ENCODE assay signal across 30 cellular contexts in genomic region chr11:947744-948143, GRCh38.
"Had no signal": no experiment of that assay in that cellular context is flagged by ENCODE, and none has a peak within 500 bp of the region (broad histone marks: within the 10 kb centered on the region; RNA-seq: fewer than 3 reads in every experiment).

No MANE protein-coding gene starts in this region.

- H3K4me1 Mint-ChIP-seq: activated naive CD4-positive, alpha-beta T cell treated with anti-CD3 and anti-CD28 coated beads, Interleukin-2, amount 10 ng/mL, durations not matched to agents 7 days and 5 days had no signal

- H3K27ac Mint-ChIP-seq: activated CD4-positive, alpha-beta memory T cell treated with anti-CD3 and anti-CD28 coated beads, Interleukin-2, amount 10 ng/mL, durations not matched to agents 7 days and 5 days; activated CD4-positive, alpha-beta T cell treated with anti-CD3 and anti-CD28 coated beads, Interleukin-2, amount 10 ng/mL, durations not matched to agents 7 days and 5 days; activated naive CD4-positive, alpha-beta T cell treated with anti-CD3 and anti-CD28 coated beads, Interleukin-2, amount 10 ng/mL, durations not matched to agents 7 days and 5 days; activated naive CD4-positive, alpha-beta T cell treated with anti-CD3 and anti-CD28 coated beads, Interleukin-2, amount 50 U/mL, for 72 hours; activated naive CD8-positive, alpha-beta T cell treated with anti-CD3 and anti-CD28 coated beads, Interleukin-2, amount 10 ng/mL, durations not matched to agents 7 days and 5 days; activated T-cell treated with anti-CD3 and anti-CD28 coated beads, Interleukin-2, amount 50 U/mL, for 24 hours; activated T-cell treated with anti-CD3 and anti-CD28 coated beads, Interleukin-2, amount 50 U/mL, for 72 hours; effector memory CD8-positive, alpha-beta T cell; T-helper 17 cell; T-helper 2 cell treated with Interferon-gamma antibody and Interleukin-4, amounts not matched to agents 5 μg/mL and 100 μg/mL, for 36 hours had no signal

- H3K4me3 Mint-ChIP-seq: activated CD4-positive, alpha-beta memory T cell treated with anti-CD3 and anti-CD28 coated beads, Interleukin-2, amount 10 ng/mL, durations not matched to agents 7 days and 5 days; activated CD4-positive, alpha-beta T cell treated with anti-CD3 and anti-CD28 coated beads, Interleukin-2, amount 10 ng/mL, durations not matched to agents 7 days and 5 days; activated naive CD4-positive, alpha-beta T cell treated with anti-CD3 and anti-CD28 coated beads, Interleukin-2, amount 10 ng/mL, durations not matched to agents 7 days and 5 days; activated naive CD8-positive, alpha-beta T cell treated with anti-CD3 and anti-CD28 coated beads, Interleukin-2, amount 10 ng/mL, durations not matched to agents 7 days and 5 days; activated T-cell treated with anti-CD3 and anti-CD28 coated beads, Interleukin-2, amount 50 U/mL, for 24 hours; activated T-cell treated with anti-CD3 and anti-CD28 coated beads, Interleukin-2, amount 50 U/mL, for 72 hours; brain; effector memory CD8-positive, alpha-beta T cell; T-helper 17 cell; T-helper 2 cell treated with Interferon-gamma antibody and Interleukin-4, amounts not matched to agents 5 μg/mL and 100 μg/mL, for 36 hours had no signal

- H3K27me3 Mint-ChIP-seq: activated CD4-positive, alpha-beta memory T cell treated with anti-CD3 and anti-CD28 coated beads, Interleukin-2, amount 10 ng/mL, durations not matched to agents 7 days and 5 days; activated CD4-positive, alpha-beta T cell treated with anti-CD3 and anti-CD28 coated beads, Interleukin-2, amount 10 ng/mL, durations not matched to agents 7 days and 5 days; activated naive CD4-positive, alpha-beta T cell treated with anti-CD3 and anti-CD28 coated beads, Interleukin-2, amount 10 ng/mL, durations not matched to agents 7 days and 5 days; activated naive CD8-positive, alpha-beta T cell treated with anti-CD3 and anti-CD28 coated beads, Interleukin-2, amount 10 ng/mL, durations not matched to agents 7 days and 5 days; activated T-cell treated with anti-CD3 and anti-CD28 coated beads, Interleukin-2, amount 50 U/mL, for 24 hours; effector memory CD8-positive, alpha-beta T cell; T-helper 17 cell had no signal

- DNase-seq: activated CD4-positive, alpha-beta memory T cell treated with anti-CD3 and anti-CD28 coated beads, Interleukin-2, amount 10 ng/mL, durations not matched to agents 7 days and 5 days; activated CD4-positive, alpha-beta T cell treated with anti-CD3 and anti-CD28 coated beads for 1 hour; activated CD4-positive, alpha-beta T cell treated with anti-CD3 and anti-CD28 coated beads for 4 hours; activated CD4-positive, alpha-beta T cell treated with anti-CD3 and anti-CD28 coated beads, Interleukin-2, amount 10 ng/mL, durations not matched to agents 7 days and 5 days; activated CD4-positive, alpha-beta T cell treated with anti-CD3 and anti-CD28 coated beads, Interleukin-2, amount 50 U/mL, for 4 hours; activated CD8-positive, alpha-beta memory T cell treated with anti-CD3 and anti-CD28 coated beads, Interleukin-2, amount 50 U/mL, for 48 hours; activated gamma-delta T cell; activated naive CD4-positive, alpha-beta T cell; activated naive CD4-positive, alpha-beta T cell treated with anti-CD3 and anti-CD28 coated beads, Interleukin-2, amount 10 ng/mL, durations not matched to agents 7 days and 5 days; activated naive CD8-positive, alpha-beta T cell treated with anti-CD3 and anti-CD28 coated beads, Interleukin-2, amount 10 ng/mL, durations not matched to agents 7 days and 5 days; activated T-cell treated with anti-CD3 and anti-CD28 coated beads for 4 hours; activated T-cell treated with anti-CD3 and anti-CD28 coated beads, Interleukin-2, amount 50 U/mL, for 24 hours; activated T-cell treated with anti-CD3 and anti-CD28 coated beads, Interleukin-2, amount 50 U/mL, for 72 hours; central memory CD4-positive, alpha-beta T cell; cerebellar nuclear complex; colonic mucosa; effector CD4-positive, alpha-beta T cell; effector memory CD8-positive, alpha-beta T cell; esophagus squamous epithelium; foreskin melanocyte; T-helper 1 cell; T-helper 17 cell; T1000 had no signal

- H3K4me1 ChIP-seq: ascending aorta, breast epithelium had no signal

- H3K4me3 ChIP-seq: ascending aorta, breast epithelium, cardiac muscle cell, colonic mucosa, esophagus squamous epithelium, gastroesophageal sphincter had no signal

- H3K27me3 ChIP-seq: ascending aorta, breast epithelium, cardiac muscle cell, colonic mucosa, esophagus squamous epithelium, gastroesophageal sphincter had no signal

- H3K36me3 ChIP-seq: breast epithelium, cardiac muscle cell, colonic mucosa had no signal

- H3K9me3 ChIP-seq: ascending aorta, colonic mucosa had no signal
